8 cellular contexts compared by ENCODE assay signal in the genomic region with DNA sequence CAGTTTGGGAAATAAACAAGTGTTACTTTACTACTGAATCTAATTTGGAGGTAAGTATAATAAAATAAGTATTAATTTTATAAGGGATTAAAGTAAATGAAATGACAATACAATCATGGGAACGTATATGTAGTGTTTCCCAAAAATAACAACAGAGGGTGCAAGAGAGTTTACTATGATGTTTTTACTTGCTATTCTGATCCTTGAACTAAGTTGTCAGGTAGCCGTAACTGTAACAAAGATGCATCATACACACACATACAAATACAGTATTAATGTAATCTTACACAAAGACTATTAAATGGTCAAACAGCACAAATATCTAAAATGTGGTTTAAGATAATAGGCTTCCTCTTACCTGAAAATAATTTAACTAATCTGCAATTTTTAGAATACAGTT.
DNase-seq lines count a peak whose midpoint lies in the region; ATAC-seq and TF ChIP-seq lines count a peak whose summit lies in the region.

No MANE protein-coding gene starts in this region.

- H3K4me3 ChIP-seq in Caco-2 (ENCODE audit: low read depth, low read length) = no peak overlapping the region
- H3K4me3 ChIP-seq in OCI-LY3 (ENCODE audit: low read length) = no peak overlapping the region
- no peak overlapping the region for H3K4me3 ChIP-seq in ovary

- ATAC-seq in GM18511 (IDR thresholded peaks at IDR 0.05; ENCODE audit: unreplicated experiment) = no peak

- H3K27ac Mint-ChIP-seq in Caco-2 (ENCODE audit: unreplicated experiment) = no peak overlapping the region
- H3K27ac Mint-ChIP-seq in endothelial cell (ENCODE audit: unreplicated experiment) = no peak overlapping the region

- no peaks in the 10 kb centered on the region for H3K4me1 ChIP-seq in Caco-2
- no peaks in the 10 kb centered on the region for H3K4me1 ChIP-seq in OCI-LY3 (ENCODE audit: low read length)
- peaks cover 1% of the 10 kb centered on the region for H3K4me1 ChIP-seq in ovary (ENCODE audit: insufficient read depth)

- no peaks in the 10 kb centered on the region for H3K36me3 ChIP-seq in Caco-2 (ENCODE audit: control insufficient read depth, insufficient read depth, low read length)
- H3K36me3 ChIP-seq in OCI-LY3 (replicated peaks; ENCODE audit: low read depth, low read length) = peaks cover 3% of the 10 kb centered on the region
- no peaks in the 10 kb centered on the region for H3K36me3 ChIP-seq in ovary

- no TSS peak for BruUV-seq in Caco-2 (replicated peaks; lab: Mats Ljungman, UMichigan)

- H3K4me2 ChIP-seq in OCI-LY3 (ENCODE audit: low read length) = no peak overlapping the region

- DNase-seq in Caco-2 = no peak
- peak; percentile 12 for DNase-seq in HEK293T (ENCODE audit: extremely low spot score)
- DNase-seq in endothelial cell (ENCODE audit: low spot score) = no peak
- no peak for DNase-seq in ovary
- DNase-seq in HuH-7.5 (ENCODE audit: low spot score) = no peak
- DNase-seq in activated gamma-delta T cell treated with Interleukin-2 at 50 U/mL for 16 hours = no peak

- H3K9me3 ChIP-seq in Caco-2 (no peaks in the 10 kb centered on the region), OCI-LY3 (ENCODE audit: insufficient read depth, low read length) (no peaks in the 10 kb centered on the region), ovary (no peaks in the 10 kb centered on the region)

- no peaks in the 10 kb centered on the region for H3K27me3 ChIP-seq in Caco-2 (replicated peaks; ENCODE audit: control insufficient read depth, insufficient read depth, low read length)
- H3K27me3 ChIP-seq in OCI-LY3 (ENCODE audit: low read depth, low read length) = no peaks in the 10 kb centered on the region
- H3K27me3 ChIP-seq in ovary = no peaks in the 10 kb centered on the region

- H3K9ac ChIP-seq in OCI-LY3 (ENCODE audit: low read length) = no peak overlapping the region

- H3K79me2 ChIP-seq in OCI-LY3 (ENCODE audit: low read length) = no peaks in the 10 kb centered on the region

- H3K27me3 Mint-ChIP-seq in Caco-2 (ENCODE audit: insufficient read depth, unreplicated experiment) (no peaks in the 10 kb centered on the region), endothelial cell (ENCODE audit: unreplicated experiment) (peaks cover 1% of the 10 kb centered on the region)

- H3K27ac ChIP-seq in OCI-LY3 (ENCODE audit: low read length) = no peak overlapping the region
- H3K27ac ChIP-seq in ovary = no peak overlapping the region

- H3K4me3 Mint-ChIP-seq in Caco-2 (ENCODE audit: unreplicated experiment) = no peak overlapping the region
- H3K4me3 Mint-ChIP-seq in endothelial cell (ENCODE audit: unreplicated experiment) = no peak overlapping the region

- TF ChIP-seq POLR2A in ovary (IDR thresholded peaks at IDR 0.05) = no peak

- H3K9me3 Mint-ChIP-seq in Caco-2 (ENCODE audit: unreplicated experiment) (no peaks in the 10 kb centered on the region), endothelial cell (ENCODE audit: unreplicated experiment) (no peaks in the 10 kb centered on the region)

- H4K20me1 ChIP-seq in OCI-LY3 (ENCODE audit: insufficient read depth, low read length) = no peaks in the 10 kb centered on the region

- H3K36me3 Mint-ChIP-seq in Caco-2 (ENCODE audit: insufficient read depth, unreplicated experiment) (peaks cover 5% of the 10 kb centered on the region), endothelial cell (ENCODE audit: low read depth, unreplicated experiment) (no peaks in the 10 kb centered on the region)

- WGBS in ovary, 3 donors = 8 to 16% (median 10%) methylated on average over 2 of the region's 2 CpGs

- peak; percentile 25 to 43 for TF ChIP-seq CTCF in Caco-2 (IDR thresholded peaks at IDR 0.05; ENCODE audit: insufficient read depth in 1 of 2, low read depth in 1 of 2, low read length in 1 of 2, severe bottlenecking in 1 of 2, unreplicated experiment in 1 of 2)
- TF ChIP-seq CTCF in OCI-LY3 (IDR thresholded peaks at IDR 0.05; ENCODE audit: low read depth, low read length) = peak; percentile 69
- peak; percentile 25 for TF ChIP-seq CTCF in endothelial cell (IDR thresholded peaks at IDR 0.05; ENCODE audit: unreplicated experiment)
- peak in 2 of 3 donors; percentile 16 to 22 for TF ChIP-seq CTCF in ovary (IDR thresholded peaks at IDR 0.05)

- H3K4me1 Mint-ChIP-seq in Caco-2 (ENCODE audit: low read depth, unreplicated experiment) = no peaks in the 10 kb centered on the region
- H3K4me1 Mint-ChIP-seq in endothelial cell (ENCODE audit: unreplicated experiment) = peaks cover 4% of the 10 kb centered on the region

- CTCF ChIA-PET in Caco-2 (lab: Charles Lee) = no interaction called here
- CTCF ChIA-PET in HEK293T (lab: Yijun Ruan, JAX) = interaction anchor here (0.6 to 0.9 kb wide), 2 partner anchors 8 to 410 kb away, joined by 3 to 5 read pairs; no protein-coding TSS in a partner anchor

- TF ChIP-seq EP300 in ovary (IDR thresholded peaks at IDR 0.05) = no peak

- intact Hi-C loops in Caco-2 (cut with micrococcal nuclease; ENCODE audit: unreplicated experiment) = loop anchor here (1.0 kb wide), 2 partner anchors 255 to 410 kb away; no protein-coding TSS in a partner anchor
- intact Hi-C loops in ovary (cut with DNase I) = loop anchor here in 3 of 4 donors (5.0 to 10.0 kb wide), 2 partner anchors 411 to 414 kb away; no protein-coding TSS in a partner anchor

- H2AFZ ChIP-seq in OCI-LY3 (ENCODE audit: low read depth, low read length) = no peak overlapping the region

- POLR2A ChIA-PET in Caco-2 (lab: Charles Lee) = no interaction called here
- POLR2A ChIA-PET in HEK293T (lab: Yijun Ruan, JAX) = no interaction called here

TF ChIP-seq in HEK293T, 16 proteins besides CTCF, POLR2A, EP300 and RAD21:
- TF ChIP-seq NFRKB (IDR thresholded peaks at IDR 0.05) = no peak
- no peak for TF ChIP-seq ARNT (IDR thresholded peaks at IDR 0.05)

Comparison
In these comparisons a context has a peak if more than half of its experiments do, and no peak if none do; other contexts are left out.
1. CTCF ChIP-seq: peak in every context shown above with its lines; median percentile 69 in OCI-LY3; 34 in Caco-2; 25 in endothelial cell; 19 in ovary.